ENCODE assay signal across 9 cellular contexts in the genomic region with DNA sequence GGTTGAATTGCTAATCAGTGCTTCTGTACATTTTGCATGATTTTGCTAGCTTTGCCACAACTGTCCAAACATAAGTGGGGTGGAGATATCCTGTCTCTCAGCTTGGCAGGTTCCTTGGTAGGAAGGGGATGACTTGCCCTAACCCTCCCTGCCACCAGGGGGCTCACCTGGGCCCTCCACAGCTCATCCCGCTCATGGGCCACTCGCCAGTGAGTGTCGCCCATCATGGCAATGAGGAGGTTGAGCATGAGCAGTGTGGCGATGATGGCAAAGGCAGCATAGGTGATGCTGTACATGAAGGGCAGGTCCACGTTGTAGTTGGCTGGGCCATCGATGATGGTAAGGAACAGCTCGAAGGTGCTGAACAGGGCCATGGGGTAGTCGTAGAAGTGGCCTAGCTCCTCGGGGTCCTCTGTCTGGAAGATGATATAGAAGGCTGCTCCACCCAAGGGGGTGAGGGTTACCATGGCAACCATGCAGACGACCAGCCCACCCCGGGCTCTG. TPM values are rescaled to one million over a fixed set of nuclear protein-coding genes. Genes with fewer than 3 reads are reported as not detected.
DNase-seq lines count a peak whose midpoint lies in the region; ATAC-seq, FAIRE-seq and TF ChIP-seq lines count a peak whose summit lies in the region.
"Had no signal": no experiment of that assay in that cellular context is flagged by ENCODE, and none has a peak within 500 bp of the region (broad histone marks: within the 10 kb centered on the region; RNA-seq: fewer than 3 reads in every experiment).

No MANE protein-coding gene starts in this region.

- no peak for TF ChIP-seq CTCF in CD4-positive, alpha-beta T cell (IDR thresholded peaks at IDR 0.05)

- intact Hi-C loops in CD4-positive, alpha-beta T cell (cut with DNase I, micrococcal nuclease) = no loop called here

- no peaks in the 10 kb centered on the region for H3K9me3 Mint-ChIP-seq in CD4-positive, alpha-beta T cell
- no peaks in the 10 kb centered on the region for H3K9me3 Mint-ChIP-seq in activated naive CD4-positive, alpha-beta T cell treated with anti-CD3 and anti-CD28 coated beads, Interleukin-2, amount 50 U/mL, for 72 hours
- H3K9me3 Mint-ChIP-seq in memory B cell = no peaks in the 10 kb centered on the region
- H3K9me3 Mint-ChIP-seq: IgD-negative memory B cell had no signal

- H3K36me3 Mint-ChIP-seq in CD4-positive, alpha-beta T cell (ENCODE audit: low read depth) = peaks cover 31% of the 10 kb centered on the region
- H3K36me3 Mint-ChIP-seq in activated naive CD4-positive, alpha-beta T cell treated with anti-CD3 and anti-CD28 coated beads, Interleukin-2, amount 50 U/mL, for 72 hours = no peaks in the 10 kb centered on the region
- peaks cover 26% of the 10 kb centered on the region for H3K36me3 Mint-ChIP-seq in memory B cell

- no peaks in the 10 kb centered on the region for H3K27me3 ChIP-seq in CD4-positive, alpha-beta T cell (ENCODE audit: control insufficient read depth, insufficient read depth, low read length)

- H3K27me3 Mint-ChIP-seq in CD4-positive, alpha-beta T cell = no peaks in the 10 kb centered on the region
- peaks cover 6% of the 10 kb centered on the region for H3K27me3 Mint-ChIP-seq in memory B cell

- H3K27ac ChIP-seq in CD4-positive, alpha-beta T cell (ENCODE audit: low read depth, low read length) = no peak overlapping the region

- H3K4me1 Mint-ChIP-seq in CD4-positive, alpha-beta T cell (ENCODE audit: low read depth) = no peaks in the 10 kb centered on the region
- H3K4me1 Mint-ChIP-seq in memory B cell = no peaks in the 10 kb centered on the region

- peak in 1 of 10 experiments; percentile 19 for DNase-seq in CD4-positive, alpha-beta T cell
- peak; percentile 47 for DNase-seq in GM19239 (ENCODE audit: insufficient read length, low spot score)
- peak; percentile 74 for DNase-seq in HuH-7 (ENCODE audit: low spot score)
- DNase-seq in activated naive CD4-positive, alpha-beta T cell treated with anti-CD3 and anti-CD28 coated beads, Interleukin-2, amount 50 U/mL, for 72 hours (ENCODE audit: low spot score in 2 of 2) = peak in 1 of 2 donors; percentile 57
- no peak for DNase-seq in memory B cell (ENCODE audit: low spot score in 2 of 2)
- no peak for DNase-seq in NCI-H146 (lab: John Stamatoyannopoulos, UW)
- no peak for DNase-seq in DMS153 (lab: John Stamatoyannopoulos, UW)

- CTCF ChIA-PET in CD4-positive, alpha-beta T cell (lab: Charles Lee) = interaction anchor here (1.2 to 1.8 kb wide), 3 partner anchors 8 to 128 kb away, joined by 3 read pairs; a partner anchor contains a TSS

- POLR2A ChIA-PET in CD4-positive, alpha-beta T cell (lab: Charles Lee) = interaction anchor here (0.6 to 1.8 kb wide), 3 partner anchors 9 to 65 kb away, joined by 3 to 9 read pairs (median 4); no protein-coding TSS in a partner anchor

- no peak overlapping the region for H3K4me3 Mint-ChIP-seq in CD4-positive, alpha-beta T cell
- no peak overlapping the region for H3K4me3 Mint-ChIP-seq in memory B cell
- H3K4me3 Mint-ChIP-seq: IgD-negative memory B cell had no signal

- ATAC-seq in CD4-positive, alpha-beta T cell (ENCODE audit: poor library complexity) = peak; percentile 67
- peak; percentile 40 to 73 for ATAC-seq in activated naive CD4-positive, alpha-beta T cell treated with anti-CD3 and anti-CD28 coated beads, Interleukin-2, amount 50 U/mL, for 72 hours
- peak; percentile 38 for ATAC-seq in memory B cell (ENCODE audit: low read depth)
- no peak for ATAC-seq in GM18870 (IDR thresholded peaks at IDR 0.05; ENCODE audit: unreplicated experiment)

- no peaks in the 10 kb centered on the region for H3K9me3 ChIP-seq in CD4-positive, alpha-beta T cell (ENCODE audit: control insufficient read depth, low read length)

- no peak for FAIRE-seq in GM19239 (lab: Jason Lieb, UNC)

- no peak overlapping the region for H3K27ac Mint-ChIP-seq in CD4-positive, alpha-beta T cell
- H3K27ac Mint-ChIP-seq in activated naive CD4-positive, alpha-beta T cell treated with anti-CD3 and anti-CD28 coated beads, Interleukin-2, amount 50 U/mL, for 72 hours = no peak overlapping the region
- no peak overlapping the region for H3K27ac Mint-ChIP-seq in memory B cell

RNA-seq across cellular contexts. Expression of a gene that starts 12.2 kb away (rescaled TPM):
- not detected for total RNA-seq in CD4-positive, alpha-beta T cell
- under 1 TPM in 1 of 2 donors, not detected in 1; 0.09 TPM for total RNA-seq in activated naive CD4-positive, alpha-beta T cell treated with anti-CD3 and anti-CD28 coated beads, Interleukin-2, amount 50 U/mL, for 72 hours

RNA-seq across cellular contexts. Expression of a gene that starts 18.5 kb away (rescaled TPM):
- 10 to 100 TPM; 50.7 to 55.8 TPM for total RNA-seq in CD4-positive, alpha-beta T cell
- 10 to 100 TPM; 16.0 to 32.8 TPM for total RNA-seq in activated naive CD4-positive, alpha-beta T cell treated with anti-CD3 and anti-CD28 coated beads, Interleukin-2, amount 50 U/mL, for 72 hours

Comparison
In these comparisons a context has a peak if more than half of its experiments do, and no peak if none do; other contexts are left out.
1. DNase-seq: peak in GM19239 (single experiment) and HuH-7 (single experiment); none in memory B cell (0 of 2), NCI-H146 (single experiment) and DMS153 (single experiment).